In genomic region chr7:153521370-153521769, GRCh38 we compare ENCODE assay signal across 26 cellular contexts.
"Had no signal": no experiment of that assay in that cellular context is flagged by ENCODE, and none has a peak within 500 bp of the region (broad histone marks: within the 10 kb centered on the region; RNA-seq: fewer than 3 reads in every experiment).

No MANE protein-coding gene starts in this region.

- H3K9me3 ChIP-seq: lower lobe of right lung, ovary, right lobe of liver, suprapubic skin, thoracic aorta, tibial artery, vagina had no signal

- H3K27me3 ChIP-seq: left lung, ovary, right lobe of liver, stomach, tibial artery, vagina had no signal

- H3K4me1 ChIP-seq: left lung, lower lobe of right lung, prostate gland, right lobe of liver, stomach, tibial artery, vagina had no signal

- ATAC-seq: left colon; left lung; lower lobe of right lung; naive thymus-derived CD4-positive, alpha-beta T cell; natural killer cell treated with Interleukin-12 subunit alpha and Interleukin-12 subunit beta and Interleukin-15 and Interleukin-18, amount 100 ng/mL, for 72 hours; right lobe of liver; stimulated activated naive B cell treated with anti-CD40 and anti-IgM and Interleukin-4, amounts not matched to agents 10 μg/mL and 1 μg/mL and 100 μg/mL, for 72 hours; stimulated activated naive CD8-positive, alpha-beta T cell treated with anti-CD3 and anti-CD28 coated beads, Interleukin-15, Interleukin-2, amounts not matched to agents 100 U/mL and 50 U/mL, for 24 hours had no signal

- FAIRE-seq: keratinocyte had no signal

- DNase-seq: head of caudate nucleus; hippocampal formation; kidney glomerular epithelial cell; left colon; left lung; lower lobe of right lung; mesendoderm; naive thymus-derived CD4-positive, alpha-beta T cell; ovary; posterior cingulate gyrus; right lobe of liver; stimulated activated CD4-positive, alpha-beta T cell treated with anti-CD3 and anti-CD28 coated beads, Interleukin-12 subunit alpha, Interleukin-12 subunit beta, amount 100 ng/mL, for 4 hours; stimulated activated CD4-positive, alpha-beta T cell treated with anti-CD3 and anti-CD28 coated beads, Interleukin-15, amount 100 ng/mL, for 24 hours; stimulated activated CD4-positive, alpha-beta T cell treated with anti-CD3 and anti-CD28 coated beads, Interleukin-2, amount 100 ng/mL, for 24 hours; stimulated activated CD4-positive, alpha-beta T cell treated with anti-CD3 and anti-CD28 coated beads, Interleukin-4, amount 100 ng/mL, for 1 hour; stimulated activated naive B cell treated with anti-CD40 and anti-IgM and Interleukin-4, amounts not matched to agents 10 μg/mL and 1 μg/mL and 100 μg/mL, for 72 hours; stimulated activated naive CD8-positive, alpha-beta T cell treated with anti-CD3 and anti-CD28 coated beads, Interleukin-15, Interleukin-2, amounts not matched to agents 100 U/mL and 50 U/mL, for 24 hours; stomach; tibial artery had no signal

- H3K27ac ChIP-seq: left lung, lower lobe of right lung, ovary, prostate gland, right lobe of liver, skin epidermis, suprapubic skin, thoracic aorta, tibial artery, vagina had no signal

- H3K36me3 ChIP-seq: left lung, lower lobe of right lung, ovary, prostate gland, right lobe of liver, stomach, suprapubic skin, thoracic aorta, tibial artery, vagina had no signal

- H3K4me3 ChIP-seq: left lung, lower lobe of right lung, ovary, prostate gland, right lobe of liver, skin epidermis, stomach, suprapubic skin, thoracic aorta, tibial artery, vagina had no signal
